Comparison of ENCODE assay signal across 14 cellular contexts in the genomic region with DNA sequence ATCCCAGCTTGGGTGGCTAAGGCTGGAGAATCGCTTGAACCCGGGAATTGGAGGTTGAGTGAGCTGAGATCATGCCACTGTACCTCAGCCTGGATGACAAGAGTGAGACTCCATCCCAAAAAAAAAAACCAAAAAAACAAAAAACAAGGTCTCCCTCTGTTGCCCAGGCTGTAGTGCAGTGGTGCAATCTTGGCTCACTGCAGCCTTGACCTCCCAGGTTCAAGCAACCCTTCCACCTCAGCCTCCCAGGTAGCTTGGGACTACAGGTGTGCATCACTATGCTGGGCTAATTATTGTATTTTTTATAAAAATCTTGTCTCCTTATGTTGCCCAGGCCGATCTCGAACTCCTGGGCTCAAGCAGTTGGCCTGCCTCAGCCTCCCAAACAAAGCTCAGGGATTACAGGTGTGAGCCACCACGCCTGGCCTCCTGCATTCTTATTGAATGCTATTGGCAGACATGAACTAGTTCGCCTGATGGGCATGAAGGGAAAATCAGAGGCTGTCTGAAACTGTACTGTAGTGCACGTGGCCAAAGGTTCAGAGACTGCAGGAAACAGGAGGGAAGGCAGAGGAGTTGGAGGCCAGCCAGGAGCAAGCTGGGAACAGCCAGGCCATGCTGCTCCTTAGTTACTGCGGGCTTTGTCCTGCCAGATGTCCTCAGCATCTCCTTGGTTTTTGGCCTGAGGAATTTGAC. TPM values are rescaled to one million over a fixed set of nuclear protein-coding genes. Genes with fewer than 3 reads are reported as not detected.
DNase-seq lines count a peak whose midpoint lies in the region; ATAC-seq and TF ChIP-seq lines count a peak whose summit lies in the region.
"Had no signal": no experiment of that assay in that cellular context is flagged by ENCODE, and none has a peak within 500 bp of the region (broad histone marks: within the 10 kb centered on the region; RNA-seq: fewer than 3 reads in every experiment).

No MANE protein-coding gene starts in this region.

- no peak overlapping the region for H2BK5ac ChIP-seq in IMR-90 (ENCODE audit: low read depth, low read length, poor library complexity, severe bottlenecking)

- H3K4me1 ChIP-seq in BE2C: peaks cover 3% of the 10 kb centered on the region; the same call in 1 of the 2 replicates
- peaks cover 3% of the 10 kb centered on the region; the same call in 1 of the 2 replicates for H3K4me1 ChIP-seq in IMR-90 (ENCODE audit: control insufficient read depth, insufficient read depth, low read length)

- H2AK5ac ChIP-seq in IMR-90 (ENCODE audit: low read depth, low read length): no peak overlapping the region

- intact Hi-C loops in IMR-90 (cut with micrococcal nuclease): no loop called here

- no peak overlapping the region for H4K91ac ChIP-seq in IMR-90 (ENCODE audit: insufficient read depth, low read depth, low read length)

- dilution Hi-C loops in IMR-90 (cut with HindIII; ENCODE audit: low sequenced_read_pairs, unreplicated experiment): no loop called here

- H3K27me3 ChIP-seq in BE2C (no peaks in the 10 kb centered on the region), IMR-90 (ENCODE audit: control insufficient read depth, insufficient read depth, low read length) (peaks cover 2% of the 10 kb centered on the region; the same call in 1 of the 2 replicates)
- H3K27me3 ChIP-seq: dorsolateral prefrontal cortex had no signal

- H3K9me1 ChIP-seq in IMR-90 (ENCODE audit: insufficient read depth, low read length): peaks cover 4% of the 10 kb centered on the region; the same call in 1 of the 2 replicates

- DNase-seq in BE2C: peak; percentile 58
- DNase-seq in IMR-90: peak; percentile 56
- DNase-seq in cerebellar cortex (ENCODE audit: low spot score): peak; percentile 95
- peak; percentile 49 for DNase-seq in left lobe of liver (ENCODE audit: low spot score)
- DNase-seq in T-helper 2 cell: no peak
- DNase-seq in islet precursor cell: no peak
- DNase-seq in NCI-H526 (lab: John Stamatoyannopoulos, UW): no peak
- DNase-seq: CD4-positive, CD25-positive, alpha-beta regulatory T cell; NCI-H146; stimulated activated naive CD4-positive, alpha-beta T cell had no signal

- H3K27ac ChIP-seq in IMR-90 (ENCODE audit: insufficient read depth, low read length): no peak overlapping the region

- H4K5ac ChIP-seq in IMR-90 (ENCODE audit: low read depth, low read length): no peak overlapping the region

- no peak overlapping the region for H3K56ac ChIP-seq in IMR-90 (ENCODE audit: extremely low read depth, insufficient read depth, low read length)

- H2AK9ac ChIP-seq in IMR-90 (replicated peaks; ENCODE audit: low read depth, low read length, poor library complexity): no peak overlapping the region

- no peak overlapping the region for H3K14ac ChIP-seq in IMR-90 (replicated peaks; ENCODE audit: low read depth, low read length)

- no peak overlapping the region for H2BK120ac ChIP-seq in IMR-90 (ENCODE audit: low read depth, low read length)

- POLR2A ChIA-PET in IMR-90 (lab: Charles Lee; ENCODE audit: unreplicated experiment): no interaction called here

- no peak overlapping the region for H2BK20ac ChIP-seq in IMR-90 (ENCODE audit: low read depth, low read length)

- H2BK15ac ChIP-seq in IMR-90 (ENCODE audit: low read depth, low read length): no peak overlapping the region

- H3K4me3 ChIP-seq in BE2C (ENCODE audit: low read depth, low read length): no peak overlapping the region
- no peak overlapping the region for H3K4me3 ChIP-seq in IMR-90 (ENCODE audit: insufficient read depth, low read depth, low read length)
- H3K4me3 ChIP-seq: dorsolateral prefrontal cortex had no signal

- no peak overlapping the region for H3K18ac ChIP-seq in IMR-90 (ENCODE audit: low read depth, low read length)

- H3K9ac ChIP-seq in IMR-90 (ENCODE audit: low read depth, low read length): no peak overlapping the region

- H3K9me3 ChIP-seq in BE2C (no peaks in the 10 kb centered on the region), IMR-90 (ENCODE audit: control insufficient read depth, insufficient read depth, low read length) (no peaks in the 10 kb centered on the region)

- 68% methylated on average over 4 of the region's 8 CpGs; no CpG with 5 or more reads in 1 of the 2 experiments for WGBS in IMR-90 (ENCODE audit: extremely low coverage in 2 of 2, insufficient read length in 1 of 2), 2 experiments

- in situ Hi-C loops in IMR-90 (cut with MboI; ENCODE audit: low sequenced_read_pairs): no loop called here

- peak overlapping the region; percentile 67 for H2AFZ ChIP-seq in IMR-90 (replicated peaks; ENCODE audit: low read length, poor library complexity)

- TF ChIP-seq POLR2A in IMR-90 (IDR thresholded peaks at IDR 0.05; ENCODE audit: low read depth, low read length): no peak

- TF ChIP-seq CTCF in BE2C (IDR thresholded peaks at IDR 0.05; ENCODE audit: low read depth, low read length) (no peak), IMR-90 (conservative IDR thresholded peaks at IDR 0.05; ENCODE audit: low read depth, low read length) (no peak)

- H3K79me1 ChIP-seq in IMR-90 (ENCODE audit: low read depth in 1 of 2, low read length in 2 of 2): no peaks in the 10 kb centered on the region

- no peak overlapping the region for H4K8ac ChIP-seq in IMR-90 (ENCODE audit: low read depth in 2 of 2, low read length in 2 of 2)

- H3K4ac ChIP-seq in IMR-90 (ENCODE audit: low read depth, low read length): no peak overlapping the region

- ATAC-seq in IMR-90 (ENCODE audit: low read depth): no peak
- ATAC-seq in left lobe of liver: peak; percentile 48
- ATAC-seq in HG03045 (IDR thresholded peaks at IDR 0.05; ENCODE audit: unreplicated experiment): no peak
- ATAC-seq: Panc1, WTC11 had no signal

- H4K20me1 ChIP-seq in IMR-90 (ENCODE audit: insufficient read depth, low read length): no peaks in the 10 kb centered on the region

- CTCF ChIA-PET in IMR-90 (lab: Yijun Ruan, JAX): no interaction called here

- H3K4me2 ChIP-seq in IMR-90 (ENCODE audit: low read depth, low read length): no peak overlapping the region

- TF ChIP-seq RAD21 in IMR-90 (IDR thresholded peaks at IDR 0.05; ENCODE audit: low read length): no peak

- H3K36me3 ChIP-seq in BE2C (no peaks in the 10 kb centered on the region), IMR-90 (ENCODE audit: control insufficient read depth, insufficient read depth, low read length) (no peaks in the 10 kb centered on the region)

- no peak overlapping the region for H3K23ac ChIP-seq in IMR-90 (ENCODE audit: low read depth, low read length)

- BruUV-seq in IMR-90 (replicated peaks; lab: Mats Ljungman, UMichigan): no TSS peak

TF ChIP-seq in IMR-90, 13 proteins besides CTCF, POLR2A, EP300 and RAD21:
- TF ChIP-seq RFX5 (IDR thresholded peaks at IDR 0.05; ENCODE audit: low read depth, low read length): no peak
- TF ChIP-seq, protein P1, sequence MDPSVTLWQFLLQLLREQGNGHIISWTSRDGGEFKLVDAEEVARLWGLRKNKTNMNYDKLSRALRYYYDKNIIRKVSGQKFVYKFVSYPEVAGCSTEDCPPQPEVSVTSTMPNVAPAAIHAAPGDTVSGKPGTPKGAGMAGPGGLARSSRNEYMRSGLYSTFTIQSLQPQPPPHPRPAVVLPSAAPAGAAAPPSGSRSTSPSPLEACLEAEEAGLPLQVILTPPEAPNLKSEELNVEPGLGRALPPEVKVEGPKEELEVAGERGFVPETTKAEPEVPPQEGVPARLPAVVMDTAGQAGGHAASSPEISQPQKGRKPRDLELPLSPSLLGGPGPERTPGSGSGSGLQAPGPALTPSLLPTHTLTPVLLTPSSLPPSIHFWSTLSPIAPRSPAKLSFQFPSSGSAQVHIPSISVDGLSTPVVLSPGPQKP (IDR thresholded peaks at IDR 0.05; ENCODE audit: borderline replicate concordance, low read depth, low read length): no peak
- no peak for TF ChIP-seq NFE2L2 (IDR thresholded peaks at IDR 0.05; ENCODE audit: low read depth, low read length)
- no peak for TF ChIP-seq CEBPB (IDR thresholded peaks at IDR 0.05; ENCODE audit: low read depth, low read length)
- TF ChIP-seq, protein P2, sequence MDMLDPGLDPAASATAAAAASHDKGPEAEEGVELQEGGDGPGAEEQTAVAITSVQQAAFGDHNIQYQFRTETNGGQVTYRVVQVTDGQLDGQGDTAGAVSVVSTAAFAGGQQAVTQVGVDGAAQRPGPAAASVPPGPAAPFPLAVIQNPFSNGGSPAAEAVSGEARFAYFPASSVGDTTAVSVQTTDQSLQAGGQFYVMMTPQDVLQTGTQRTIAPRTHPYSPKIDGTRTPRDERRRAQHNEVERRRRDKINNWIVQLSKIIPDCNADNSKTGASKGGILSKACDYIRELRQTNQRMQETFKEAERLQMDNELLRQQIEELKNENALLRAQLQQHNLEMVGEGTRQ (IDR thresholded peaks at IDR 0.05; ENCODE audit: low read depth, low read length): no peak
- no peak for TF ChIP-seq MXI1 (IDR thresholded peaks at IDR 0.05; ENCODE audit: borderline replicate concordance, low read depth, low read length)
- no peak for TF ChIP-seq MAFK (IDR thresholded peaks at IDR 0.05; ENCODE audit: low read depth, low read length)
- TF ChIP-seq SMC3 (IDR thresholded peaks at IDR 0.05; ENCODE audit: low read depth, low read length): no peak
- TF ChIP-seq BHLHE40 (IDR thresholded peaks at IDR 0.05; ENCODE audit: low read depth, low read length): no peak
- no peak for TF ChIP-seq FOS (IDR thresholded peaks at IDR 0.05; ENCODE audit: low read depth, low read length)
- no peak for TF ChIP-seq CHD1 (IDR thresholded peaks at IDR 0.05; ENCODE audit: low read depth, low read length)

RNA-seq across cellular contexts. Expression of a gene that starts 16.0 kb away (rescaled TPM):
- 9.9 TPM for polyA plus RNA-seq in BE2C (2012; ENCODE audit: insufficient read depth, insufficient read length, low read depth)
- total RNA-seq in IMR-90 (2012; rRNA removed): 7.5 and 8.1 TPM in 2 replicates
- 4.9 and 5.3 TPM in 2 replicates for polyA plus RNA-seq in IMR-90 (2012; rRNA removed)
- 1.4 TPM in 2 replicates for polyA plus RNA-seq in IMR-90 (2012; cell fraction: cytosol; rRNA removed)
- polyA plus RNA-seq in IMR-90 (2012; cell fraction: nucleus; rRNA removed; ENCODE audit: low replicate concordance): 2.6 and 8.2 TPM in 2 replicates
- 11.0 TPM for total RNA-seq in left lobe of liver

Comparison
In these comparisons a context has a peak if more than half of its experiments do, and no peak if none do; other contexts are left out.
1. DNase-seq: peak in BE2C (single experiment), IMR-90 (single experiment), cerebellar cortex (single experiment) and left lobe of liver (single experiment); none in T-helper 2 cell (0 of 5), islet precursor cell (single experiment) and NCI-H526 (0 of 2).